ENCODE assay signal across 22 cellular contexts in genomic region chr5:68377733-68378132, GRCh38.
DNase-seq lines count a peak whose midpoint lies in the region; ATAC-seq, FAIRE-seq and TF ChIP-seq lines count a peak whose summit lies in the region.
"Had no signal": no experiment of that assay in that cellular context is flagged by ENCODE, and none has a peak within 500 bp of the region (broad histone marks: within the 10 kb centered on the region; RNA-seq: fewer than 3 reads in every experiment).

No MANE protein-coding gene starts in this region.

- H3K9me3 Mint-ChIP-seq in MCF 10A (ENCODE audit: unreplicated experiment): no peaks in the 10 kb centered on the region
- H3K9me3 Mint-ChIP-seq in progenitor cell of endocrine pancreas (ENCODE audit: low read depth): no peaks in the 10 kb centered on the region
- H3K9me3 Mint-ChIP-seq in T-cell: no peaks in the 10 kb centered on the region

- no peaks in the 10 kb centered on the region for H3K36me3 ChIP-seq in breast epithelium
- H3K36me3 ChIP-seq in H1 (ENCODE audit: control insufficient read depth in 2 of 4, insufficient read depth in 4 of 4, low read length in 3 of 4): no peaks in the 10 kb centered on the region
- H3K36me3 ChIP-seq: left lung, neutrophil, right atrium auricular region had no signal

- TF ChIP-seq EP300 in H1 (IDR thresholded peaks at IDR 0.05; ENCODE audit: borderline replicate concordance in 1 of 2, low read depth in 2 of 2, low read length in 2 of 2): no peak

- TF ChIP-seq RAD21 in H1 (IDR thresholded peaks at IDR 0.05 in 1 of 2, conservative IDR thresholded peaks at IDR 0.05 in 1 of 2; ENCODE audit: low read depth in 2 of 2, low read length in 2 of 2): no peak

- H3K27ac Mint-ChIP-seq in MCF 10A (ENCODE audit: low read depth, unreplicated experiment) (no peak overlapping the region), progenitor cell of endocrine pancreas (no peak overlapping the region), T-cell (peak overlapping the region in 1 of 2 donors; percentile 58)
- H3K27ac Mint-ChIP-seq: CD4-positive, CD25-positive, alpha-beta regulatory T cell; endodermal cell had no signal

- H3K23me2 ChIP-seq in H1 (ENCODE audit: low read depth, low read length): no peaks in the 10 kb centered on the region

- H3K9me3 ChIP-seq in breast epithelium (no peaks in the 10 kb centered on the region), H1 (ENCODE audit: insufficient read depth in 2 of 2, low read depth in 1 of 2, low read length in 1 of 2) (no peaks in the 10 kb centered on the region)
- H3K9me3 ChIP-seq: left lung, neutrophil, right atrium auricular region had no signal

- no peak overlapping the region for H2BK5ac ChIP-seq in H1 (ENCODE audit: low read depth, low read length)

- no peak overlapping the region for H2BK120ac ChIP-seq in H1 (replicated peaks; ENCODE audit: low read depth, low read length)

- H3K4me1 ChIP-seq in breast epithelium (peaks cover 0 to 9% of the 10 kb centered on the region in 2 donors), H1 (replicated peaks in 1 of 4; ENCODE audit: control insufficient read depth in 3 of 4, insufficient read depth in 4 of 4, low read length in 3 of 4) (peaks cover 0 to 6% (median 1%) of the 10 kb centered on the region in 4 experiments; a peak in 1 of 7 replicates)

- H3K4me3 ChIP-seq in breast epithelium (no peak overlapping the region), H1 (ENCODE audit: extremely low read depth in 1 of 4, insufficient read depth in 2 of 4, low read depth in 3 of 4, low read length in 4 of 4) (no peak overlapping the region)
- H3K4me3 ChIP-seq: left lung, right atrium auricular region had no signal

- in situ Hi-C loops in G401 (cut with HindIII; ENCODE audit: low sequenced_read_pairs): no loop called here

- no peaks in the 10 kb centered on the region for H4K20me1 ChIP-seq in H1 (replicated peaks in 1 of 2; ENCODE audit: control insufficient read depth in 1 of 2, insufficient read depth in 2 of 2, low read length in 2 of 2)

- H3K4me2 ChIP-seq in H1 (ENCODE audit: insufficient read depth in 1 of 2, low read depth in 2 of 2, low read length in 2 of 2): peak overlapping the region in 1 of 2 experiments; percentile 45; a peak in 1 of 4 replicates
- H3K4me2 ChIP-seq: KMS-11 had no signal

- H3K27me3 Mint-ChIP-seq in MCF 10A (ENCODE audit: insufficient read depth, unreplicated experiment) (no peaks in the 10 kb centered on the region), progenitor cell of endocrine pancreas (peaks cover 6% of the 10 kb centered on the region), T-cell (peaks cover 0 to 2% of the 10 kb centered on the region in 2 donors)
- H3K27me3 Mint-ChIP-seq: activated CD4-positive, alpha-beta T cell treated with anti-CD3 and anti-CD28 coated beads, Interleukin-2, amount 10 ng/mL, durations not matched to agents 7 days and 5 days had no signal

- H3K4ac ChIP-seq in H1 (replicated peaks; ENCODE audit: insufficient read length, low read depth, low read length): no peak overlapping the region

- no peak overlapping the region for H3K14ac ChIP-seq in H1 (ENCODE audit: insufficient read length)

- no peak for FAIRE-seq in H1 (lab: Jason Lieb, UNC)

- POLR2A ChIA-PET in MCF 10A (lab: Yijun Ruan, JAX) (interaction anchor here (0.6 to 1.5 kb wide), 3 partner anchors 10 to 57 kb away, joined by 3 to 5 read pairs (median 3); no protein-coding TSS in a partner anchor), H1 (lab: Charles Lee; ENCODE audit: partially characterized antibody) (no interaction called here), T-cell (lab: Charles Lee) (no interaction called here)

- no peak overlapping the region for H3K56ac ChIP-seq in H1 (replicated peaks; ENCODE audit: insufficient read length, low read depth, low read length)

- H3K4me3 Mint-ChIP-seq in MCF 10A (ENCODE audit: unreplicated experiment) (no peak overlapping the region), progenitor cell of endocrine pancreas (ENCODE audit: low read depth) (no peak overlapping the region), T-cell (no peak overlapping the region)
- H3K4me3 Mint-ChIP-seq: CD4-positive, CD25-positive, alpha-beta regulatory T cell; endodermal cell had no signal

- no peak overlapping the region for H2AFZ ChIP-seq in H1 (ENCODE audit: low read length)

- no TSS peak for BruUV-seq in MCF 10A (replicated peaks; lab: Mats Ljungman, UMichigan)

- H3K27me3 ChIP-seq in breast epithelium: no peaks in the 10 kb centered on the region
- no peaks in the 10 kb centered on the region for H3K27me3 ChIP-seq in H1 (replicated peaks in 1 of 4; ENCODE audit: control insufficient read depth in 3 of 4, extremely low read depth in 1 of 4, insufficient read depth in 3 of 4, low read length in 3 of 4)
- H3K27me3 ChIP-seq: left lung, neutrophil, right atrium auricular region had no signal

- H3K18ac ChIP-seq in H1 (ENCODE audit: extremely low read depth, low read length): no peak overlapping the region

- H2BK20ac ChIP-seq in H1 (ENCODE audit: low read length): peak overlapping the region; percentile 5; the same call in 1 of the 2 replicates

- DNase-seq in breast epithelium (ENCODE audit: low spot score in 2 of 2): no peak
- no peak for DNase-seq in MCF 10A (ENCODE audit: unreplicated experiment)
- DNase-seq in H1 (ENCODE audit: low read depth in 1 of 2, low spot score in 2 of 2): no peak
- DNase-seq in progenitor cell of endocrine pancreas (ENCODE audit: low spot score, unreplicated experiment): no peak
- DNase-seq in T-cell: no peak
- DNase-seq in G401 (ENCODE audit: low spot score): no peak
- no peak for DNase-seq in NCI-H2107 treated with DMSO at 0.1 percent for 48 hours (lab: John Stamatoyannopoulos, UW; ENCODE audit: unreplicated experiment)
- DNase-seq: activated naive CD4-positive, alpha-beta T cell treated with anti-CD3 and anti-CD28 coated beads, Interleukin-2, amount 50 U/mL, for 16 hours; endodermal cell; head of caudate nucleus; left lung; NCI-H1048; NCI-H2029; RPMI8226; substantia nigra had no signal

- no peak overlapping the region for H3K23ac ChIP-seq in H1 (ENCODE audit: insufficient read length)

- 94% methylated on average over 4 of the region's 4 CpGs; no CpG with 5 or more reads in 1 of the 2 experiments for WGBS in H1 (ENCODE audit: extremely low coverage in 1 of 2, insufficient coverage in 1 of 2, insufficient read length in 1 of 2, insufficient replicate concordance in 2 of 2, low coverage in 1 of 2, low lambda C conversion rate in 2 of 2, missing lambda C conversion rate in 1 of 2), 2 experiments

- H4K5ac ChIP-seq in H1 (ENCODE audit: insufficient read length, low read depth, low read length): no peak overlapping the region

- no peaks in the 10 kb centered on the region for H3K79me1 ChIP-seq in H1 (ENCODE audit: low read depth, low read length)

- H3K4me1 Mint-ChIP-seq in MCF 10A (ENCODE audit: insufficient read depth, unreplicated experiment) (peaks cover 26% of the 10 kb centered on the region), progenitor cell of endocrine pancreas (ENCODE audit: low read depth) (peaks cover 9% of the 10 kb centered on the region), T-cell (peaks cover 26 to 67% (median 41%) of the 10 kb centered on the region in 3 donors)

- H3K27ac ChIP-seq in breast epithelium (peak overlapping the region; percentile 58 to 64), H1 (ENCODE audit: low read depth, low read length) (no peak overlapping the region)
- H3K27ac ChIP-seq: KMS-11, left lung, neutrophil, right atrium auricular region had no signal

- TF ChIP-seq CTCF in breast epithelium (IDR thresholded peaks at IDR 0.05) (no peak), MCF 10A (IDR thresholded peaks at IDR 0.05; ENCODE audit: unreplicated experiment) (no peak), H1 (IDR thresholded peaks at IDR 0.05; ENCODE audit: control extremely low read depth in 1 of 3, insufficient read depth in 1 of 3, low read depth in 1 of 3, low read length in 3 of 3) (no peak), progenitor cell of endocrine pancreas (IDR thresholded peaks at IDR 0.05; ENCODE audit: unreplicated experiment) (no peak)

- H2AK5ac ChIP-seq in H1 (ENCODE audit: low read depth, low read length): no peak overlapping the region

- H3K36me3 Mint-ChIP-seq in MCF 10A (ENCODE audit: insufficient read depth, unreplicated experiment) (peaks cover 6% of the 10 kb centered on the region), progenitor cell of endocrine pancreas (ENCODE audit: insufficient read depth) (no peaks in the 10 kb centered on the region), T-cell (peaks cover 1% of the 10 kb centered on the region)
- H3K36me3 Mint-ChIP-seq: CD4-positive, CD25-positive, alpha-beta regulatory T cell had no signal

- TF ChIP-seq POLR2A in breast epithelium (IDR thresholded peaks at IDR 0.05) (no peak), H1 (IDR thresholded peaks at IDR 0.05; ENCODE audit: control extremely low read depth in 1 of 2, low read depth in 2 of 2, low read length in 2 of 2) (no peak)

- no peak overlapping the region for H3K9ac ChIP-seq in H1 (replicated peaks in 1 of 4; ENCODE audit: extremely low read depth in 1 of 4, low read depth in 3 of 4, low read length in 3 of 4)
- H3K9ac ChIP-seq: KMS-11 had no signal

- H4K8ac ChIP-seq in H1 (ENCODE audit: extremely low read depth, insufficient read depth, low read length): no peak overlapping the region

- no peaks in the 10 kb centered on the region for H3K79me2 ChIP-seq in H1 (ENCODE audit: control insufficient read depth in 1 of 2, insufficient read depth in 2 of 2, low read length in 2 of 2)

- H2BK15ac ChIP-seq in H1 (ENCODE audit: low read length): no peak overlapping the region

- no peak overlapping the region for H4K91ac ChIP-seq in H1 (replicated peaks; ENCODE audit: insufficient read length, low read length)

- CTCF ChIA-PET in MCF 10A (lab: Yijun Ruan, JAX) (interaction anchor here (0.7 kb wide), 1 partner anchor 731 kb away, joined by 3 read pairs; no protein-coding TSS in a partner anchor), H1 (lab: Charles Lee; ENCODE audit: partially characterized antibody) (interaction anchor here (1.1 kb wide), 2 partner anchors 10 to 25 kb away, joined by 3 to 7 read pairs; no protein-coding TSS in a partner anchor), T-cell (lab: Charles Lee) (interaction anchor here in 1 of 2 donors (0.8 kb wide), 1 partner anchor 91 kb away, joined by 3 read pairs; no protein-coding TSS in a partner anchor)

- no peak overlapping the region for H2BK12ac ChIP-seq in H1 (ENCODE audit: low read depth, low read length)

- peak; percentile 46 for ATAC-seq in HG03354 (IDR thresholded peaks at IDR 0.05; ENCODE audit: poor library complexity, severe bottlenecking, unreplicated experiment)
- ATAC-seq in T-cell (replicated peaks in 1 of 4): no peak
- ATAC-seq: HCT116, left lung had no signal

- intact Hi-C loops in breast epithelium (cut with DNase I; ENCODE audit: low total_unique reads): no loop called here
- intact Hi-C loops in MCF 10A (cut with micrococcal nuclease): no loop called here

TF ChIP-seq in H1, 55 proteins besides CTCF, POLR2A, EP300 and RAD21 (continues in another document):
- TF ChIP-seq TCF12 (IDR thresholded peaks at IDR 0.05; ENCODE audit: low read depth, low read length): no peak
